12 cellular contexts compared by ENCODE assay signal in genomic region chr19:46623915-46624502, GRCh38. TPM values are rescaled to one million over a fixed set of nuclear protein-coding genes. Genes with fewer than 3 reads are reported as not detected.
DNase-seq lines count a peak whose midpoint lies in the region; ATAC-seq and TF ChIP-seq lines count a peak whose summit lies in the region.
"Had no signal": no experiment of that assay in that cellular context is flagged by ENCODE, and none has a peak within 500 bp of the region (broad histone marks: within the 10 kb centered on the region; RNA-seq: fewer than 3 reads in every experiment).

No MANE protein-coding gene starts in this region.

- H3F3A ChIP-seq in SK-N-SH (replicated peaks; ENCODE audit: insufficient read depth) = peaks cover 14% of the 10 kb centered on the region

- no TSS peak for BruUV-seq in OCI-LY7 (replicated peaks; lab: Mats Ljungman, UMichigan)

- no peak for ATAC-seq in SK-N-SH treated with all-trans-retinoic acid at 6 μM for 48 hours
- ATAC-seq in stimulated activated memory B cell treated with anti-CD40 and anti-IgM and Interleukin-4, amounts not matched to agents 10 μg/mL and 1 μg/mL and 100 μg/mL, for 72 hours = no peak
- ATAC-seq in GM18858 (IDR thresholded peaks at IDR 0.05; ENCODE audit: unreplicated experiment) = no peak
- ATAC-seq in HG02938 (IDR thresholded peaks at IDR 0.05; ENCODE audit: unreplicated experiment) = no peak

- no peaks in the 10 kb centered on the region for H3K79me2 ChIP-seq in SK-N-SH (ENCODE audit: insufficient read depth)
- no peaks in the 10 kb centered on the region for H3K79me2 ChIP-seq in OCI-LY7 (ENCODE audit: insufficient read depth, low read depth, low read length)

- H3K4me3 Mint-ChIP-seq in stimulated activated memory B cell treated with anti-CD40 and anti-IgM and Interleukin-4, amounts not matched to agents 10 μg/mL and 1 μg/mL and 100 μg/mL, for 72 hours = peak overlapping the region; percentile 90

- H3K4me1 Mint-ChIP-seq in stimulated activated memory B cell treated with anti-CD40 and anti-IgM and Interleukin-4, amounts not matched to agents 10 μg/mL and 1 μg/mL and 100 μg/mL, for 72 hours = peaks cover 79% of the 10 kb centered on the region

- H3K4me3 ChIP-seq in SK-N-SH (ENCODE audit: low read depth in 2 of 2, low read length in 1 of 2) (peak overlapping the region in 1 of 2 experiments; percentile 52; a peak in 1 of 4 replicates), OCI-LY7 (ENCODE audit: low read depth, low read length, poor library complexity, severe bottlenecking) (no peak overlapping the region), foreskin fibroblast (ENCODE audit: low read depth in 1 of 2, low read length in 2 of 2) (peak overlapping the region; percentile 56 to 64)
- H3K4me3 ChIP-seq: ovary had no signal

- no peaks in the 10 kb centered on the region for H3K27me3 Mint-ChIP-seq in stimulated activated memory B cell treated with anti-CD40 and anti-IgM and Interleukin-4, amounts not matched to agents 10 μg/mL and 1 μg/mL and 100 μg/mL, for 72 hours

- peaks cover 55% of the 10 kb centered on the region for H3K36me3 Mint-ChIP-seq in stimulated activated memory B cell treated with anti-CD40 and anti-IgM and Interleukin-4, amounts not matched to agents 10 μg/mL and 1 μg/mL and 100 μg/mL, for 72 hours

- intact Hi-C loops in OCI-LY7 (cut with micrococcal nuclease; ENCODE audit: unreplicated experiment) = no loop called here

- no peak for DNase-seq in SK-N-SH
- DNase-seq in OCI-LY7 (ENCODE audit: low spot score) = no peak
- DNase-seq in foreskin fibroblast = no peak
- no peak for DNase-seq in AG08396 (ENCODE audit: low spot score)
- DNase-seq: amniotic stem cell, NCI-H1105 treated with DMSO at 0.1 percent for 48 hours, ovary had no signal

- no peaks in the 10 kb centered on the region for H3K9me3 Mint-ChIP-seq in stimulated activated memory B cell treated with anti-CD40 and anti-IgM and Interleukin-4, amounts not matched to agents 10 μg/mL and 1 μg/mL and 100 μg/mL, for 72 hours

- TF ChIP-seq EP300 in SK-N-SH (IDR thresholded peaks at IDR 0.05; ENCODE audit: borderline replicate concordance in 1 of 2, low read depth in 1 of 2, low read length in 1 of 2) = no peak

- H3K4me2 ChIP-seq in SK-N-SH = peak overlapping the region; percentile 56
- H3K4me2 ChIP-seq in OCI-LY7 (ENCODE audit: low read length) = peak overlapping the region; percentile 37

- no peaks in the 10 kb centered on the region for H3K9me2 ChIP-seq in SK-N-SH
- no peaks in the 10 kb centered on the region for H3K9me2 ChIP-seq in OCI-LY7 (ENCODE audit: insufficient read depth, low read length)

- H3K27ac Mint-ChIP-seq in stimulated activated memory B cell treated with anti-CD40 and anti-IgM and Interleukin-4, amounts not matched to agents 10 μg/mL and 1 μg/mL and 100 μg/mL, for 72 hours = peak overlapping the region; percentile 86

- no peaks in the 10 kb centered on the region for H4K20me1 ChIP-seq in SK-N-SH (ENCODE audit: insufficient read depth)
- no peaks in the 10 kb centered on the region for H4K20me1 ChIP-seq in OCI-LY7 (ENCODE audit: insufficient read depth, low read length)

- 95% methylated on average over 9 of the region's 35 CpGs for WGBS in SK-N-SH (ENCODE audit: low lambda C conversion rate)

- TF ChIP-seq RAD21 in SK-N-SH (IDR thresholded peaks at IDR 0.05; ENCODE audit: low read length) = no peak

- H3K27ac ChIP-seq in SK-N-SH (ENCODE audit: low read depth in 2 of 2, low read length in 1 of 2) = peak overlapping the region in 1 of 2 experiments; percentile 97; a peak in 2 of 4 replicates
- H3K27ac ChIP-seq in OCI-LY7 (ENCODE audit: low read depth, low read length, poor library complexity, severe bottlenecking) = no peak overlapping the region
- H3K27ac ChIP-seq: 22Rv1, ovary had no signal

- H3K9me3 ChIP-seq in SK-N-SH = no peaks in the 10 kb centered on the region
- H3K9me3 ChIP-seq in OCI-LY7 (ENCODE audit: low read length) = no peaks in the 10 kb centered on the region
- H3K9me3 ChIP-seq: ovary had no signal

- H3K4me1 ChIP-seq in SK-N-SH (ENCODE audit: control insufficient read depth in 1 of 2, insufficient read depth in 2 of 2, low read depth in 1 of 2, low read length in 1 of 2) = peaks cover 16 to 70% of the 10 kb centered on the region in 2 experiments
- H3K4me1 ChIP-seq in OCI-LY7 (ENCODE audit: insufficient read depth, low read length, poor library complexity, severe bottlenecking) = peaks cover 32% of the 10 kb centered on the region

- H3K27me3 ChIP-seq in SK-N-SH (ENCODE audit: insufficient read depth) = no peaks in the 10 kb centered on the region
- H3K27me3 ChIP-seq: ovary had no signal

- POLR2A ChIA-PET in SK-N-SH (lab: Yijun Ruan, JAX) = no interaction called here
- POLR2A ChIA-PET in OCI-LY7 (lab: Charles Lee) = no interaction called here

- TF ChIP-seq CTCF in SK-N-SH (IDR thresholded peaks at IDR 0.05) (no peak), OCI-LY7 (conservative IDR thresholded peaks at IDR 0.05; ENCODE audit: low read length) (no peak), foreskin fibroblast (IDR thresholded peaks at IDR 0.05; ENCODE audit: low read depth, low read length) (no peak)

- CTCF ChIA-PET in SK-N-SH (lab: Yijun Ruan, JAX) = interaction anchor here (0.9 to 6.2 kb wide), 2 partner anchors 39 to 82 kb away, joined by 3 to 52 read pairs; partner anchors contain the start of gene DACT3
- CTCF ChIA-PET in OCI-LY7 (lab: Charles Lee; ENCODE audit: unreplicated experiment) = no interaction called here

- H3K9ac ChIP-seq in SK-N-SH = no peak overlapping the region

- no peaks in the 10 kb centered on the region for H3K36me3 ChIP-seq in SK-N-SH (replicated peaks in 1 of 2; ENCODE audit: control insufficient read depth in 1 of 2, insufficient read depth in 2 of 2, low read length in 1 of 2)
- H3K36me3 ChIP-seq in OCI-LY7 (ENCODE audit: insufficient read depth, low read length) = no peaks in the 10 kb centered on the region
- H3K36me3 ChIP-seq: ovary had no signal

- H2AFZ ChIP-seq in SK-N-SH (ENCODE audit: low read depth) (no peak overlapping the region), OCI-LY7 (ENCODE audit: low read length) (no peak overlapping the region)

TF ChIP-seq in SK-N-SH, 30 proteins besides CTCF, POLR2A, EP300 and RAD21 (continues in another document):
- TF ChIP-seq USF1 (IDR thresholded peaks at IDR 0.05; ENCODE audit: borderline replicate concordance, low read depth) (no peak), MXI1 (IDR thresholded peaks at IDR 0.05; ENCODE audit: low read depth, low read length) (no peak), GABPA (IDR thresholded peaks at IDR 0.05; ENCODE audit: low read depth) (no peak), RXRA (IDR thresholded peaks at IDR 0.05; ENCODE audit: borderline replicate concordance, low read depth) (no peak), GATA2 (CRISPR knock-in tag; IDR thresholded peaks at IDR 0.05) (no peak), NRF1 (IDR thresholded peaks at IDR 0.05; ENCODE audit: low read depth, low read length) (no peak), POLR2AphosphoS5 (IDR thresholded peaks at IDR 0.05; ENCODE audit: low read depth, low read length) (no peak), YY1 (IDR thresholded peaks at IDR 0.05; ENCODE audit: low read depth) (no peak)

TF ChIP-seq in SK-N-SH treated with all-trans-retinoic acid at 6 μM for 48 hours, 23 proteins besides CTCF, POLR2A, EP300 and RAD21 (continues in another document):
- no peak for TF ChIP-seq GLIS3 (CRISPR knock-in tag; IDR thresholded peaks at IDR 0.05)
- TF ChIP-seq RARB (CRISPR knock-in tag; IDR thresholded peaks at IDR 0.05) = no peak
- no peak for TF ChIP-seq CSRNP3 (CRISPR knock-in tag; IDR thresholded peaks at IDR 0.05)

RNA-seq across cellular contexts. Expression of gene PTGIR, which starts 0.9 kb away (rescaled TPM):
- polyA plus RNA-seq in SK-N-SH (2012; rRNA removed) = 2.5 and 3.3 TPM in 2 replicates
- 1.0 and 1.6 TPM in 2 replicates for polyA plus RNA-seq in SK-N-SH (2012; cell fraction: cytosol; rRNA removed)
- polyA plus RNA-seq in SK-N-SH (2012; cell fraction: nucleus; rRNA removed) = 9.5 and 11.9 TPM in 2 replicates
- 0.25 and 0.26 TPM in 2 replicates for total RNA-seq in OCI-LY7 (2014; rRNA removed; shearing (Covaris generic))
- not detected in 2 replicates for total RNA-seq in OCI-LY7 (2022)

RNA-seq across cellular contexts. Expression of gene GNG8, which starts 12.0 kb away (rescaled TPM):
- polyA plus RNA-seq in SK-N-SH (2012; rRNA removed) = not detected in 2 replicates
- polyA plus RNA-seq in SK-N-SH (2012; cell fraction: cytosol; rRNA removed) = not detected in 2 replicates
- not detected in 2 replicates for polyA plus RNA-seq in SK-N-SH (2012; cell fraction: nucleus; rRNA removed)
- total RNA-seq in OCI-LY7 (2014; rRNA removed; shearing (Covaris generic)) = not detected in 2 replicates
- not detected in 2 replicates for total RNA-seq in OCI-LY7 (2022)
- total RNA-seq: ovary had no signal
- polyA plus RNA-seq: ovary had no signal

RNA-seq across cellular contexts. Expression of gene CALM3, which starts 22.9 kb away (rescaled TPM):
- 445 and 495 TPM in 2 replicates for polyA plus RNA-seq in SK-N-SH (2012; rRNA removed)
- 552 and 634 TPM in 2 replicates for polyA plus RNA-seq in SK-N-SH (2012; cell fraction: cytosol; rRNA removed)
- polyA plus RNA-seq in SK-N-SH (2012; cell fraction: nucleus; rRNA removed) = 207 and 230 TPM in 2 replicates
- 175 and 205 TPM in 2 replicates for total RNA-seq in OCI-LY7 (2014; rRNA removed; shearing (Covaris generic))
- total RNA-seq in OCI-LY7 (2022) = 198 and 246 TPM in 2 replicates

RNA-seq across cellular contexts. Expression of gene DACT3, which starts 37.0 kb away (rescaled TPM):
- 9.5 and 10.6 TPM in 2 replicates for polyA plus RNA-seq in SK-N-SH (2012; rRNA removed)
- 6.9 and 8.6 TPM in 2 replicates for polyA plus RNA-seq in SK-N-SH (2012; cell fraction: cytosol; rRNA removed)
- polyA plus RNA-seq in SK-N-SH (2012; cell fraction: nucleus; rRNA removed) = 7.0 and 8.3 TPM in 2 replicates
- 0.10 and 0.44 TPM in 2 replicates for total RNA-seq in OCI-LY7 (2014; rRNA removed; shearing (Covaris generic))
- not detected in 2 replicates for total RNA-seq in OCI-LY7 (2022)
